Comparison of ENCODE assay signal across 30 cellular contexts in the genomic region with DNA sequence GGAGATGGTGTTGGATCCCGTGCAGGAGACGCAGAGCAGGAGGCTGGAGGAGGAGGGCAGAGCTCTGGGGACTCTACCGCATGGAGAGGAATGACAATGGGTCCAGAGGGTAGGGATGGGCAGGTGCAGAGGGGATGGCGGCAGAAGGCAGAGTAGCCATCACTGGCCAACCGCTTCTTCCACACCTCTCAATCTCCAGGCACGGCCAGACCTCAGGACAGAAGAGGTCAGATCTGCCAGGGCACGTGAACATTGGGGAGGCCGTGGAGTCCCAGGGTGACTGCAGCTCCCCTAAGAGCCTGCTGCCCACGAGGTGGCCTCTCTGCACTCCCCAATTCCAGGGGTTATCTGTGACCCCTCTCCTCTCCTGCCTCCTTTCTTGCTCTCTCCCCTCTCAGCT.
"Had no signal": no experiment of that assay in that cellular context is flagged by ENCODE, and none has a peak within 500 bp of the region (broad histone marks: within the 10 kb centered on the region; RNA-seq: fewer than 3 reads in every experiment).

No MANE protein-coding gene starts in this region.

- H3K27ac ChIP-seq: KMS-11, Peyer's patch, SJSA1 had no signal

- H3K4me3 Mint-ChIP-seq: activated CD4-positive, alpha-beta memory T cell treated with anti-CD3 and anti-CD28 coated beads, Interleukin-2, amount 10 ng/mL, durations not matched to agents 7 days and 5 days; activated CD8-positive, alpha-beta memory T cell treated with anti-CD3 and anti-CD28 coated beads, Interleukin-2, amount 10 ng/mL, durations not matched to agents 7 days and 5 days; activated naive CD4-positive, alpha-beta T cell treated with anti-CD3 and anti-CD28 coated beads, Interleukin-2, amount 50 U/mL, for 24 hours; activated naive CD8-positive, alpha-beta T cell treated with anti-CD3 and anti-CD28 coated beads, Interleukin-2, amount 50 U/mL, for 24 hours; brain; T-helper 1 cell treated with Interleukin-12 subunit alpha and Interleukin-12 subunit beta and Interleukin-4 antibody, amounts not matched to agents 30 μg/mL and 1 μg/mL, for 36 hours; T-helper 2 cell treated with Interferon-gamma antibody and Interleukin-4, amounts not matched to agents 5 μg/mL and 100 μg/mL, for 36 hours had no signal

- H3K36me3 ChIP-seq: Peyer's patch, SJSA1 had no signal

- H3K9me3 Mint-ChIP-seq: activated CD4-positive, alpha-beta memory T cell treated with anti-CD3 and anti-CD28 coated beads, Interleukin-2, amount 10 ng/mL, durations not matched to agents 7 days and 5 days; activated naive CD4-positive, alpha-beta T cell treated with anti-CD3 and anti-CD28 coated beads, Interleukin-2, amount 50 U/mL, for 24 hours; activated naive CD8-positive, alpha-beta T cell treated with anti-CD3 and anti-CD28 coated beads, Interleukin-2, amount 50 U/mL, for 24 hours; activated T-helper 2 cell treated with anti-CD3 and anti-CD28 coated beads, Interferon-gamma antibody, Interleukin-2, Interleukin-4, amounts not matched to agents 10 μg/mL and 5 μg/mL and 100 μg/mL, durations not matched to agents 14 hours and 24 hours and 36 hours; brain; T-helper 1 cell treated with Interleukin-12 subunit alpha and Interleukin-12 subunit beta and Interleukin-4 antibody, amounts not matched to agents 30 μg/mL and 1 μg/mL, for 36 hours; T-helper 2 cell treated with Interferon-gamma antibody and Interleukin-4, amounts not matched to agents 5 μg/mL and 100 μg/mL, for 36 hours had no signal

- ATAC-seq: activated CD8-positive, alpha-beta memory T cell treated with anti-CD3 and anti-CD28 coated beads, Interleukin-2, amount 10 ng/mL, durations not matched to agents 7 days and 5 days; activated naive CD8-positive, alpha-beta T cell treated with anti-CD3 and anti-CD28 coated beads, Interleukin-2, amount 50 U/mL, for 24 hours; PC-3 had no signal

- H3K4me1 Mint-ChIP-seq: activated CD4-positive, alpha-beta memory T cell treated with anti-CD3 and anti-CD28 coated beads, Interleukin-2, amount 10 ng/mL, durations not matched to agents 7 days and 5 days; activated CD8-positive, alpha-beta memory T cell treated with anti-CD3 and anti-CD28 coated beads, Interleukin-2, amount 10 ng/mL, durations not matched to agents 7 days and 5 days; activated naive CD4-positive, alpha-beta T cell treated with anti-CD3 and anti-CD28 coated beads, Interleukin-2, amount 50 U/mL, for 24 hours; activated naive CD8-positive, alpha-beta T cell treated with anti-CD3 and anti-CD28 coated beads, Interleukin-2, amount 50 U/mL, for 24 hours had no signal

- H3K4me1 ChIP-seq: Peyer's patch, SJSA1 had no signal

- H3K4me3 ChIP-seq: Peyer's patch, SJSA1 had no signal

- H3K27ac Mint-ChIP-seq: activated CD4-positive, alpha-beta memory T cell treated with anti-CD3 and anti-CD28 coated beads, Interleukin-2, amount 10 ng/mL, durations not matched to agents 7 days and 5 days; activated CD8-positive, alpha-beta memory T cell treated with anti-CD3 and anti-CD28 coated beads, Interleukin-2, amount 10 ng/mL, durations not matched to agents 7 days and 5 days; activated naive CD4-positive, alpha-beta T cell treated with anti-CD3 and anti-CD28 coated beads, Interleukin-2, amount 50 U/mL, for 24 hours; activated naive CD8-positive, alpha-beta T cell treated with anti-CD3 and anti-CD28 coated beads, Interleukin-2, amount 50 U/mL, for 24 hours; activated T-helper 2 cell treated with anti-CD3 and anti-CD28 coated beads, Interferon-gamma antibody, Interleukin-2, Interleukin-4, amounts not matched to agents 10 μg/mL and 5 μg/mL and 100 μg/mL, durations not matched to agents 14 hours and 24 hours and 36 hours; T-helper 2 cell treated with Interferon-gamma antibody and Interleukin-4, amounts not matched to agents 5 μg/mL and 100 μg/mL, for 36 hours had no signal

- H3K27me3 ChIP-seq: Peyer's patch had no signal

- H3K27me3 Mint-ChIP-seq: activated naive CD4-positive, alpha-beta T cell treated with anti-CD3 and anti-CD28 coated beads, Interleukin-2, amount 50 U/mL, for 24 hours had no signal

- DNase-seq: activated CD4-positive, alpha-beta memory T cell treated with anti-CD3 and anti-CD28 coated beads, Interleukin-2, amount 10 ng/mL, durations not matched to agents 7 days and 5 days; activated CD4-positive, alpha-beta T cell treated with anti-CD3 and anti-CD28 coated beads for 1 hour; activated CD4-positive, alpha-beta T cell treated with anti-CD3 and anti-CD28 coated beads for 48 hours; activated CD8-positive, alpha-beta memory T cell treated with anti-CD3 and anti-CD28 coated beads for 24 hours; activated CD8-positive, alpha-beta memory T cell treated with anti-CD3 and anti-CD28 coated beads, Interleukin-2, amount 10 ng/mL, durations not matched to agents 7 days and 5 days; activated CD8-positive, alpha-beta memory T cell treated with anti-CD3 and anti-CD28 coated beads, Interleukin-2, amount 50 U/mL, for 48 hours; activated gamma-delta T cell; activated naive CD4-positive, alpha-beta T cell treated with Interleukin-2 at 50 U/mL for 16 hours; activated naive CD8-positive, alpha-beta T cell treated with anti-CD3 and anti-CD28 coated beads, Interleukin-2, amount 50 U/mL, for 24 hours; anterior cingulate cortex; central memory CD4-positive, alpha-beta T cell; NCI-H1092 treated with DMSO at 0.1 percent for 48 hours; NCI-H1417; NCI-H187 treated with DMSO at 0.1 percent for 48 hours; NCI-H2081; NCI-H2227 treated with DMSO at 0.1 percent for 48 hours; NCI-H446; NCI-H69; PC-3; RPMI8226; SHP77 treated with DMSO at 0.1 percent for 48 hours; SK-N-SH had no signal

- H3K36me3 Mint-ChIP-seq: activated CD8-positive, alpha-beta memory T cell treated with anti-CD3 and anti-CD28 coated beads, Interleukin-2, amount 10 ng/mL, durations not matched to agents 7 days and 5 days; activated naive CD4-positive, alpha-beta T cell treated with anti-CD3 and anti-CD28 coated beads, Interleukin-2, amount 50 U/mL, for 24 hours; brain had no signal

- H3K9me3 ChIP-seq: Peyer's patch, SJSA1, SK-N-SH had no signal
